ENCODE assay signal across 1 cellular context in genomic region chr2:53668624-53669026, GRCh38.
A peak's percentile ranks its signal among the peaks of the same experiment; 100 is the strongest.
TF ChIP-seq lines count a peak whose summit lies in the region.

No MANE protein-coding gene starts in this region.

TF ChIP-seq in K562, 482 proteins besides CTCF, POLR2A, EP300 and RAD21 (continued from another document and continues in another):
- TF ChIP-seq TRIM24 (IDR thresholded peaks at IDR 0.05), result peak; percentile 97
- no peak for TF ChIP-seq MYC (IDR thresholded peaks at IDR 0.05; ENCODE audit: low read depth, low read length)
- TF ChIP-seq MYC (CRISPR knock-in tag; IDR thresholded peaks at IDR 0.05; ENCODE audit: borderline replicate concordance, low read depth), result no peak
- peak; percentile 96 for TF ChIP-seq CBFA2T2 (conservative IDR thresholded peaks at IDR 0.05)
- no peak for TF ChIP-seq STAG1 (CRISPR knock-in tag; IDR thresholded peaks at IDR 0.05; ENCODE audit: borderline replicate concordance)
- no peak for TF ChIP-seq NFRKB (IDR thresholded peaks at IDR 0.05; ENCODE audit: low read depth)
- no peak for TF ChIP-seq SLC30A9 (CRISPR knock-in tag; IDR thresholded peaks at IDR 0.05)
- no peak for TF ChIP-seq CHD1 (IDR thresholded peaks at IDR 0.05; ENCODE audit: low read length)
- no peak for TF ChIP-seq ZNF143 (CRISPR knock-in tag; IDR thresholded peaks at IDR 0.05)
- TF ChIP-seq, protein P1, sequence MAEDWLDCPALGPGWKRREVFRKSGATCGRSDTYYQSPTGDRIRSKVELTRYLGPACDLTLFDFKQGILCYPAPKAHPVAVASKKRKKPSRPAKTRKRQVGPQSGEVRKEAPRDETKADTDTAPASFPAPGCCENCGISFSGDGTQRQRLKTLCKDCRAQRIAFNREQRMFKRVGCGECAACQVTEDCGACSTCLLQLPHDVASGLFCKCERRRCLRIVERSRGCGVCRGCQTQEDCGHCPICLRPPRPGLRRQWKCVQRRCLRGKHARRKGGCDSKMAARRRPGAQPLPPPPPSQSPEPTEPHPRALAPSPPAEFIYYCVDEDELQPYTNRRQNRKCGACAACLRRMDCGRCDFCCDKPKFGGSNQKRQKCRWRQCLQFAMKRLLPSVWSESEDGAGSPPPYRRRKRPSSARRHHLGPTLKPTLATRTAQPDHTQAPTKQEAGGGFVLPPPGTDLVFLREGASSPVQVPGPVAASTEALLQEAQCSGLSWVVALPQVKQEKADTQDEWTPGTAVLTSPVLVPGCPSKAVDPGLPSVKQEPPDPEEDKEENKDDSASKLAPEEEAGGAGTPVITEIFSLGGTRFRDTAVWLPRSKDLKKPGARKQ (CRISPR knock-in tag; IDR thresholded peaks at IDR 0.05), result no peak
- no peak for TF ChIP-seq ZNF407 (IDR thresholded peaks at IDR 0.05; ENCODE audit: low read depth)
- TF ChIP-seq ZZZ3 (IDR thresholded peaks at IDR 0.05), result no peak
- no peak for TF ChIP-seq SMAD3 (CRISPR knock-in tag; conservative IDR thresholded peaks at IDR 0.05)
- peak in 1 of 2 experiments; percentile 97; a peak in 2 of 4 replicates for TF ChIP-seq TBL1XR1 (IDR thresholded peaks at IDR 0.05; ENCODE audit: low read length in 2 of 2)
- no peak for TF ChIP-seq ZFP30 (CRISPR knock-in tag; IDR thresholded peaks at IDR 0.05; ENCODE audit: borderline replicate concordance)
- TF ChIP-seq FOXK1 (CRISPR knock-in tag; IDR thresholded peaks at IDR 0.05; ENCODE audit: borderline replicate concordance), result no peak
- TF ChIP-seq, protein P2, sequence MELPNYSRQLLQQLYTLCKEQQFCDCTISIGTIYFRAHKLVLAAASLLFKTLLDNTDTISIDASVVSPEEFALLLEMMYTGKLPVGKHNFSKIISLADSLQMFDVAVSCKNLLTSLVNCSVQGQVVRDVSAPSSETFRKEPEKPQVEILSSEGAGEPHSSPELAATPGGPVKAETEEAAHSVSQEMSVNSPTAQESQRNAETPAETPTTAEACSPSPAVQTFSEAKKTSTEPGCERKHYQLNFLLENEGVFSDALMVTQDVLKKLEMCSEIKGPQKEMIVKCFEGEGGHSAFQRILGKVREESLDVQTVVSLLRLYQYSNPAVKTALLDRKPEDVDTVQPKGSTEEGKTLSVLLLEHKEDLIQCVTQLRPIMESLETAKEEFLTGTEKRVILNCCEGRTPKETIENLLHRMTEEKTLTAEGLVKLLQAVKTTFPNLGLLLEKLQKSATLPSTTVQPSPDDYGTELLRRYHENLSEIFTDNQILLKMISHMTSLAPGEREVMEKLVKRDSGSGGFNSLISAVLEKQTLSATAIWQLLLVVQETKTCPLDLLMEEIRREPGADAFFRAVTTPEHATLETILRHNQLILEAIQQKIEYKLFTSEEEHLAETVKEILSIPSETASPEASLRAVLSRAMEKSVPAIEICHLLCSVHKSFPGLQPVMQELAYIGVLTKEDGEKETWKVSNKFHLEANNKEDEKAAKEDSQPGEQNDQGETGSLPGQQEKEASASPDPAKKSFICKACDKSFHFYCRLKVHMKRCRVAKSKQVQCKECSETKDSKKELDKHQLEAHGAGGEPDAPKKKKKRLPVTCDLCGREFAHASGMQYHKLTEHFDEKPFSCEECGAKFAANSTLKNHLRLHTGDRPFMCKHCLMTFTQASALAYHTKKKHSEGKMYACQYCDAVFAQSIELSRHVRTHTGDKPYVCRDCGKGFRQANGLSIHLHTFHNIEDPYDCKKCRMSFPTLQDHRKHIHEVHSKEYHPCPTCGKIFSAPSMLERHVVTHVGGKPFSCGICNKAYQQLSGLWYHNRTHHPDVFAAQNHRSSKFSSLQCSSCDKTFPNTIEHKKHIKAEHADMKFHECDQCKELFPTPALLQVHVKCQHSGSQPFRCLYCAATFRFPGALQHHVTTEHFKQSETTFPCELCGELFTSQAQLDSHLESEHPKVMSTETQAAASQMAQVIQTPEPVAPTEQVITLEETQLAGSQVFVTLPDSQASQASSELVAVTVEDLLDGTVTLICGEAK (IDR thresholded peaks at IDR 0.05), result no peak
- TF ChIP-seq, protein P2 (CRISPR knock-in tag; IDR thresholded peaks at IDR 0.05), result no peak
- peak; percentile 48; the same call in 1 of the 2 replicates for TF ChIP-seq MAFF (IDR thresholded peaks at IDR 0.05; ENCODE audit: low read length)
- no peak for TF ChIP-seq E4F1 (CRISPR knock-in tag; IDR thresholded peaks at IDR 0.05; ENCODE audit: borderline replicate concordance)
- TF ChIP-seq NCOA4 (IDR thresholded peaks at IDR 0.05; ENCODE audit: partially characterized antibody), result no peak
- no peak for TF ChIP-seq RUNX1 (IDR thresholded peaks at IDR 0.05; ENCODE audit: low read depth)
- TF ChIP-seq HMG20B (CRISPR knock-in tag; IDR thresholded peaks at IDR 0.05), result no peak
- no peak for TF ChIP-seq ARID2 (IDR thresholded peaks at IDR 0.05)
- no peak for TF ChIP-seq FUS (optimal IDR thresholded peaks at IDR 0.05; ENCODE audit: low read depth, low read length)
- TF ChIP-seq HNRNPLL (IDR thresholded peaks at IDR 0.05; ENCODE audit: low read depth, low read length, poor library complexity, severe bottlenecking), result no peak
- TF ChIP-seq CXXC5 (CRISPR knock-in tag; IDR thresholded peaks at IDR 0.05), result peak; percentile 22; the same call in 1 of the 2 replicates
- peak; percentile 90 for TF ChIP-seq KLF16 (IDR thresholded peaks at IDR 0.05)
- TF ChIP-seq JUND (IDR thresholded peaks at IDR 0.05; ENCODE audit: borderline replicate concordance, low read depth, low read length), result peak; percentile 97
- peak; percentile 97 for TF ChIP-seq JUND (tag; IDR thresholded peaks at IDR 0.05; ENCODE audit: borderline replicate concordance, low read depth, low read length)
- TF ChIP-seq IRF9 (tag; IDR thresholded peaks at IDR 0.05), result no peak
- TF ChIP-seq POLR2AphosphoS5 (IDR thresholded peaks at IDR 0.05; ENCODE audit: control insufficient read depth, insufficient read depth, low read depth, low read length), result peak; percentile 96
- TF ChIP-seq GATAD2B (IDR thresholded peaks at IDR 0.05; ENCODE audit: borderline replicate concordance), result no peak
- TF ChIP-seq ZNF75A (CRISPR knock-in tag; IDR thresholded peaks at IDR 0.05), result no peak
- TF ChIP-seq RBM15 (IDR thresholded peaks at IDR 0.05; ENCODE audit: insufficient read depth, low read length), result no peak
- TF ChIP-seq ZBTB7A (IDR thresholded peaks at IDR 0.05; ENCODE audit: borderline replicate concordance, control insufficient read depth, low read depth, low read length), result no peak
- peak; percentile 91 for TF ChIP-seq CC2D1A (IDR thresholded peaks at IDR 0.05)
- TF ChIP-seq ZFP36 (IDR thresholded peaks at IDR 0.05; ENCODE audit: low read depth, low read length, partially characterized antibody), result no peak
- no peak for TF ChIP-seq HNRNPUL1 (IDR thresholded peaks at IDR 0.05; ENCODE audit: low read length)
- no peak for TF ChIP-seq SMC3 (conservative IDR thresholded peaks at IDR 0.05; ENCODE audit: insufficient read depth, low read depth, low read length)
